ENCODE assay signal across 25 cellular contexts in genomic region chr10:129106314-129106713, GRCh38.
"Had no signal": no experiment of that assay in that cellular context is flagged by ENCODE, and none has a peak within 500 bp of the region (broad histone marks: within the 10 kb centered on the region; RNA-seq: fewer than 3 reads in every experiment).

No MANE protein-coding gene starts in this region.

- H3K9ac ChIP-seq: KMS-11 had no signal

- FAIRE-seq: HTR-8/SVneo, RCC 7860 had no signal

- H3K27ac ChIP-seq: HL-60, KMS-11, SJSA1, SK-N-MC had no signal

- H3K4me2 ChIP-seq: KMS-11 had no signal

- H3K4me1 ChIP-seq: SJSA1 had no signal

- H3K36me3 ChIP-seq: SJSA1 had no signal

- DNase-seq: Kasumi-1, MV-4-11, NCI-H1048, NCI-H1105, NCI-H1417, NCI-H146, NCI-H187, NCI-H2029, NCI-H2081 treated with DMSO at 0.1 percent for 48 hours, NCI-H2171, NCI-H226, NCI-H446, NCI-H510A, NCI-H524 treated with DMSO at 0.1 percent for 48 hours, NCI-H69, NCI-H774, Right ventricle myocardium superior, RPMI8226, SIG-M5 had no signal

- H3K27me3 ChIP-seq: SJSA1 had no signal

- H3K4me3 ChIP-seq: SJSA1, SK-N-MC had no signal
